ENCODE assay signal across 4 cellular contexts in genomic region chr7:5017626-5018025, GRCh38. TPM values are rescaled to one million over a fixed set of nuclear protein-coding genes. Genes with fewer than 3 reads are reported as not detected.
"Had no signal": no experiment of that assay in that cellular context is flagged by ENCODE, and none has a peak within 500 bp of the region (broad histone marks: within the 10 kb centered on the region; RNA-seq: fewer than 3 reads in every experiment).

No MANE protein-coding gene starts in this region.

RNA-seq across cellular contexts. Expression of gene MMD2, which starts 58.6 kb away (rescaled TPM):
- total RNA-seq: LHCN-M2, M059J, MCF 10A, NCI-H460 had no signal
